Comparison of ENCODE assay signal across 9 cellular contexts in the genomic region with DNA sequence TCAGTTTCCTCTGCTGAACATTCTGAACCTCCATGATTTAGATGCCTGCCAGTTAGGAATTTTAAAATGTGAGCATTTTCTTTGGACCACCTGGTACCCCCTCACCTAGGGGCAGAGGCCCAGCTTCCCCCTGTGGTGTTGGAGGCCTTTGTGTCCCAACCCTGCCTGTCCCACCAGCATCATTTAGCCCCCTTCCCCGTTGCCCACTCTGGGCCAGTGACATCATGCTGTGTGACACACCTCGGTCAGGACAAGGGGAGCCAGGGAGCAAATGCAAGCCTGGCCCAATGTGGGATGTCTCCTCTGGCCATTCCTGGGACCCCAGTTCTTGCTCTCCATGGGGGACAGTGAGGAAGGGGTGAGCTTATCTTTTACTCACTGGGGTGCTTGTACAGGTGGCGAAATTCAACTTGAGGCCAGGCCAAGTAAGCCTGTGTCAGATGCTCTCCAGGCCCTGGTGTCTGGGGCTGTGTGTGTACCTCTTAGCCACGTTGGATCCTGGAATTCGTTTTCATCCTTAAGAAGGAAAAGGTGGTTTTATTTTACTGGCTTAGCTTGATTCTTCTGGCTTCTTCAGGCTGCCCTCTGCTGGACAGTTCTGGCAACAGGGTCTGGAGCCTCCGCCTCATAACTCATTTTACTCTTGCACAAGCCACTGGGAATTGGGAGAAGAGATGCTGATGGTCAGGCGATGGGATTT. TPM values are rescaled to one million over a fixed set of nuclear protein-coding genes. Genes with fewer than 3 reads are reported as not detected.
DNase-seq lines count a peak whose midpoint lies in the region; ATAC-seq, FAIRE-seq and TF ChIP-seq lines count a peak whose summit lies in the region.
"Had no signal": no experiment of that assay in that cellular context is flagged by ENCODE, and none has a peak within 500 bp of the region (broad histone marks: within the 10 kb centered on the region; RNA-seq: fewer than 3 reads in every experiment).

No MANE protein-coding gene starts in this region.

- no peak overlapping the region for H3K27ac ChIP-seq in 22Rv1
- H3K27ac ChIP-seq: epithelial cell of prostate had no signal

- H3K4me3 Mint-ChIP-seq in activated CD8-positive, alpha-beta T cell treated with anti-CD3 and anti-CD28 coated beads for 36 hours = no peak overlapping the region

- H3K27ac Mint-ChIP-seq in activated CD8-positive, alpha-beta T cell treated with anti-CD3 and anti-CD28 coated beads for 36 hours = no peak overlapping the region

- no peaks in the 10 kb centered on the region for H3K9me3 Mint-ChIP-seq in activated CD8-positive, alpha-beta T cell treated with anti-CD3 and anti-CD28 coated beads for 36 hours

- peaks cover 7% of the 10 kb centered on the region for H3K27me3 Mint-ChIP-seq in activated CD8-positive, alpha-beta T cell treated with anti-CD3 and anti-CD28 coated beads for 36 hours

- H3K36me3 Mint-ChIP-seq in activated CD8-positive, alpha-beta T cell treated with anti-CD3 and anti-CD28 coated beads for 36 hours (ENCODE audit: low read depth) = no peaks in the 10 kb centered on the region

- FAIRE-seq in G401.6 (lab: Jason Lieb, UNC) = peak; percentile 84

- intact Hi-C loops in activated CD8-positive, alpha-beta T cell treated with anti-CD3 and anti-CD28 coated beads for 36 hours (cut with micrococcal nuclease) = loop anchor here (5.0 kb wide), 1 partner anchor 200 kb away; no protein-coding TSS in a partner anchor
- intact Hi-C loops in posterior vena cava (cut with DNase I) = no loop called here

- POLR2A ChIA-PET in activated CD8-positive, alpha-beta T cell treated with anti-CD3 and anti-CD28 coated beads for 36 hours (lab: Charles Lee) = interaction anchor here (1.2 kb wide), 1 partner anchor 9 kb away, joined by 3 read pairs; no protein-coding TSS in a partner anchor

- peak; percentile 39 for DNase-seq in NCI-H146 (lab: John Stamatoyannopoulos, UW)
- DNase-seq in activated CD8-positive, alpha-beta T cell treated with anti-CD3 and anti-CD28 coated beads for 36 hours = peak; percentile 54
- DNase-seq in glomerular visceral epithelial cell (ENCODE audit: extremely low spot score) = peak; percentile 64
- DNase-seq in posterior vena cava (ENCODE audit: low spot score) = peak; percentile 91
- DNase-seq in foreskin melanocyte = no peak

- CTCF ChIA-PET in activated CD8-positive, alpha-beta T cell treated with anti-CD3 and anti-CD28 coated beads for 36 hours (lab: Charles Lee) = interaction anchor here (0.7 to 2.6 kb wide), 16 partner anchors 8 to 318 kb away, joined by 3 to 34 read pairs (median 4); no protein-coding TSS in a partner anchor

- no peaks in the 10 kb centered on the region for H3K4me1 Mint-ChIP-seq in activated CD8-positive, alpha-beta T cell treated with anti-CD3 and anti-CD28 coated beads for 36 hours (ENCODE audit: low read depth)

- ATAC-seq in activated CD8-positive, alpha-beta T cell treated with anti-CD3 and anti-CD28 coated beads for 36 hours = no peak
- no peak for ATAC-seq in HG02571 (IDR thresholded peaks at IDR 0.05; ENCODE audit: unreplicated experiment)

- peak; percentile 92 for TF ChIP-seq CTCF in 22Rv1 (IDR thresholded peaks at IDR 0.05)
- peak; percentile 64 for TF ChIP-seq CTCF in activated CD8-positive, alpha-beta T cell treated with anti-CD3 and anti-CD28 coated beads for 36 hours (IDR thresholded peaks at IDR 0.05)

RNA-seq across cellular contexts. Expression of gene MYZAP, which starts 49.7 kb away (rescaled TPM):
- total RNA-seq in activated CD8-positive, alpha-beta T cell treated with anti-CD3 and anti-CD28 coated beads for 36 hours = not detected
- total RNA-seq in posterior vena cava = 1 to 10 TPM; 6.2 to 8.4 TPM

Comparison
In these comparisons a context has a peak if more than half of its experiments do, and no peak if none do; other contexts are left out.
1. RNA of gene MYZAP, which starts 49.7 kb away (total RNA-seq): 6.2 to 8.4 TPM in posterior vena cava; not detected in activated CD8-positive, alpha-beta T cell treated with anti-CD3 and anti-CD28 coated beads for 36 hours; every median in the first group is over 4 times any median in the second.